22 cellular contexts compared by ENCODE assay signal in genomic region chr13:23627419-23627818, GRCh38. TPM values are rescaled to one million over a fixed set of nuclear protein-coding genes. Genes with fewer than 3 reads are reported as not detected.
"Had no signal": no experiment of that assay in that cellular context is flagged by ENCODE, and none has a peak within 500 bp of the region (broad histone marks: within the 10 kb centered on the region; RNA-seq: fewer than 3 reads in every experiment).

No MANE protein-coding gene starts in this region.

- H3K4me3 Mint-ChIP-seq: activated naive CD8-positive, alpha-beta T cell; activated T-cell treated with anti-CD3 and anti-CD28 coated beads, Interleukin-2, amount 50 U/mL, for 4 hours; central memory CD8-positive, alpha-beta T cell; effector memory CD8-positive, alpha-beta T cell; stimulated activated memory B cell treated with anti-CD40 and anti-IgM and Interleukin-4, amounts not matched to agents 10 μg/mL and 1 μg/mL and 100 μg/mL, for 72 hours; WTC11 had no signal

- H3K9me3 Mint-ChIP-seq: activated T-cell treated with anti-CD3 and anti-CD28 coated beads, Interleukin-2, amount 50 U/mL, for 4 hours; activated T-helper 2 cell treated with anti-CD3 and anti-CD28 coated beads, Interferon-gamma antibody, Interleukin-2, Interleukin-4, amounts not matched to agents 10 μg/mL and 5 μg/mL and 100 μg/mL, durations not matched to agents 14 hours and 24 hours and 36 hours; central memory CD8-positive, alpha-beta T cell; effector memory CD8-positive, alpha-beta T cell had no signal

- H3K4me1 ChIP-seq: ascending aorta, upper lobe of right lung had no signal

- H3K27me3 ChIP-seq: adrenal gland, ascending aorta, testis, upper lobe of right lung had no signal

- DNase-seq: activated CD8-positive, alpha-beta memory T cell treated with anti-CD3 and anti-CD28 coated beads, Interleukin-2, amount 50 U/mL, for 48 hours; activated naive CD4-positive, alpha-beta T cell; activated T-cell treated with anti-CD3 and anti-CD28 coated beads, Interleukin-2, amount 50 U/mL, for 4 hours; adrenal gland; effector memory CD8-positive, alpha-beta T cell; islet precursor cell; left cardiac atrium; lower lobe of right lung; mesendoderm; mucosa of descending colon; retina; T-helper 9 cell; upper lobe of right lung had no signal

- H3K27ac Mint-ChIP-seq: activated naive CD8-positive, alpha-beta T cell; activated T-helper 2 cell treated with anti-CD3 and anti-CD28 coated beads, Interferon-gamma antibody, Interleukin-2, Interleukin-4, amounts not matched to agents 10 μg/mL and 5 μg/mL and 100 μg/mL, durations not matched to agents 14 hours and 24 hours and 36 hours; effector memory CD8-positive, alpha-beta T cell; stimulated activated memory B cell treated with anti-CD40 and anti-IgM and Interleukin-4, amounts not matched to agents 10 μg/mL and 1 μg/mL and 100 μg/mL, for 72 hours; WTC11 had no signal

- H3K4me3 ChIP-seq: adrenal gland, ascending aorta, lower lobe of right lung, mucosa of descending colon, testis, upper lobe of right lung had no signal

- ATAC-seq: activated T-cell treated with anti-CD3 and anti-CD28 coated beads, Interleukin-2, amount 50 U/mL, for 4 hours; effector memory CD8-positive, alpha-beta T cell; esophagus mucosa; lower lobe of right lung; mucosa of descending colon; stimulated activated memory B cell treated with anti-CD40 and anti-IgM and Interleukin-4, amounts not matched to agents 10 μg/mL and 1 μg/mL and 100 μg/mL, for 72 hours; upper lobe of right lung; WTC11 had no signal

- H3K27ac ChIP-seq: adrenal gland, ascending aorta, lower lobe of right lung, upper lobe of right lung had no signal

- H3K36me3 ChIP-seq: adrenal gland, ascending aorta, lower lobe of right lung, upper lobe of right lung had no signal

- H3K4me1 Mint-ChIP-seq: central memory CD8-positive, alpha-beta T cell; stimulated activated memory B cell treated with anti-CD40 and anti-IgM and Interleukin-4, amounts not matched to agents 10 μg/mL and 1 μg/mL and 100 μg/mL, for 72 hours had no signal

- H3K36me3 Mint-ChIP-seq: activated naive CD8-positive, alpha-beta T cell; stimulated activated memory B cell treated with anti-CD40 and anti-IgM and Interleukin-4, amounts not matched to agents 10 μg/mL and 1 μg/mL and 100 μg/mL, for 72 hours; WTC11 had no signal

- H3K9me3 ChIP-seq: adrenal gland, ascending aorta, lower lobe of right lung, mucosa of descending colon, testis, upper lobe of right lung had no signal

RNA-seq across cellular contexts. Expression of gene TNFRSF19, which starts 57.2 kb away (rescaled TPM):
- total RNA-seq: activated CD8-positive, alpha-beta memory T cell treated with anti-CD3 and anti-CD28 coated beads for 36 hours; activated T-helper 2 cell treated with anti-CD3 and anti-CD28 coated beads, Interferon-gamma antibody, Interleukin-2, Interleukin-4, amounts not matched to agents 10 μg/mL and 5 μg/mL and 100 μg/mL, durations not matched to agents 14 hours and 24 hours and 36 hours had no signal
